ENCODE assay signal across 8 cellular contexts in the genomic region with DNA sequence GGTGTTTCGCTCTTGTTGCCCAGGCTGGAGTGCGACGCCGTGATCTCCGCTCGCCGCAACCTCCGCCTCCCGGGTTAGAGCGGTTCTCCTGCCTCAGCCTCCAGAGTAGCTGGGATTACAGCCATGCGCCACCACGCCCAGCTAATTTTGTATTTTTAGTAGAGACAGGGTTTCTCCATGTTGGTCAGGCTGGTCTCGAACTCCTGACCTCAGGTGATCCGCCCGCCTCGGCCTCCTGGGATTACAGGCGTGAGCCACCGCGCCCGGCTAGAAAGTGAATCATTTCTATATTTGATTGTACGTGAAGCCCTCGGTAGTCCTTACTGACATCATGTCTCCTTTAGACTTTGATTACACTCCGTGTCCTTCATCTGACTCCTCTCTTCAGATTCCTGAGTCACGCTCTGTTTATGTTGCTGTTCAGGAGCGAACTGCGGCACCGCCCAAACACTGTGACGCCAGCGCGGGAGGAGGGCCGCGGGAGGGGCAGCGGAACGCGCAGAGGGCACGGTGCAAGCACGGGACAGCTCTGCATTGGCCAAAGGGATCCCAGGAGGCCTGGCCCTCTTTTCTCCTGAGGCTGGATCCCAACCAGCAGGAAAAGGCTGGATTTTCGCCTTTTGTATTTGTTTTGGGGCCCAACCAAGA. TPM values are rescaled to one million over a fixed set of nuclear protein-coding genes. Genes with fewer than 3 reads are reported as not detected.
A peak's percentile ranks its signal among the peaks of the same experiment; 100 is the strongest.
DNase-seq lines count a peak whose midpoint lies in the region; TF ChIP-seq lines count a peak whose summit lies in the region.

No MANE protein-coding gene starts in this region.

- H3K4me3 ChIP-seq in adipocyte (ENCODE audit: low read length): peak overlapping the region; percentile 99
- peak overlapping the region; percentile 75 for H3K4me3 ChIP-seq in suprapubic skin

- DNase-seq in DMS114 treated with DMSO at 0.1 percent for 48 hours (lab: John Stamatoyannopoulos, UW; ENCODE audit: unreplicated experiment) (peak; percentile 88), H9 (peak; percentile 98), NCI-H1092 treated with DMSO at 0.1 percent for 48 hours (lab: John Stamatoyannopoulos, UW) (peak; percentile 65), T follicular helper cell (ENCODE audit: low read depth) (peak; percentile 84), adipocyte (ENCODE audit: low read depth) (peak; percentile 99), head of caudate nucleus (peak; percentile 89 to 97 (median 95)), occipital lobe (lab: John Stamatoyannopoulos, UW) (peak; percentile 93), suprapubic skin (ENCODE audit: low spot score in 2 of 2) (peak; percentile 98 to 99)

- no peak for TF ChIP-seq CTCF in H9 (conservative IDR thresholded peaks at IDR 0.05)
- no peak for TF ChIP-seq CTCF in suprapubic skin (IDR thresholded peaks at IDR 0.05)

- H3K4me2 ChIP-seq in H9 (ENCODE audit: insufficient read depth, insufficient read length, low read length): peak overlapping the region; percentile 90

- no peak overlapping the region for H4K5ac ChIP-seq in H9 (ENCODE audit: insufficient read length, low read depth, low read length)

- peaks cover 8% of the 10 kb centered on the region for H3K79me1 ChIP-seq in H9 (ENCODE audit: insufficient read depth, low read depth, low read length, poor library complexity, severe bottlenecking)

- H3K36me3 Mint-ChIP-seq in H9 (ENCODE audit: insufficient read depth in 1 of 3, low read depth in 3 of 3): no peaks in the 10 kb centered on the region; a peak in 1 of 7 replicates

- no peak for TF ChIP-seq POLR2A in suprapubic skin (IDR thresholded peaks at IDR 0.05)

- no peak overlapping the region for H3K23ac ChIP-seq in H9 (ENCODE audit: insufficient read length, low read depth, low read length)

- peaks cover 3% of the 10 kb centered on the region; the same call in 1 of the 2 replicates for H3K79me2 ChIP-seq in H9 (ENCODE audit: insufficient read depth, low read length)

- no peak overlapping the region for H3K4ac ChIP-seq in H9 (ENCODE audit: low read depth, low read length)

- H3K36me3 ChIP-seq in adipocyte (ENCODE audit: control insufficient read depth, insufficient read depth, low read length, severe bottlenecking) (no peaks in the 10 kb centered on the region), suprapubic skin (no peaks in the 10 kb centered on the region)

- no peak overlapping the region for H2AK5ac ChIP-seq in H9 (ENCODE audit: insufficient read length, low read length)

- no peak overlapping the region for H2AFZ ChIP-seq in H9 (ENCODE audit: low read length)

- H3K9me3 Mint-ChIP-seq in H9: no peaks in the 10 kb centered on the region; a peak in 1 of 5 replicates

- no peak overlapping the region for H2BK15ac ChIP-seq in H9 (ENCODE audit: low read depth, low read length)

- H3K23me2 ChIP-seq in H9 (ENCODE audit: insufficient read length, low read depth, low read length, poor library complexity, severe bottlenecking): peaks cover 12% of the 10 kb centered on the region

- H3K4me3 Mint-ChIP-seq in H9: peak overlapping the region; percentile 96 to 99

- no peak overlapping the region for H4K91ac ChIP-seq in H9 (ENCODE audit: insufficient read length, low read depth, low read length)

- TF ChIP-seq EP300 in suprapubic skin (IDR thresholded peaks at IDR 0.05): peak; percentile 93

- no peak overlapping the region for H2BK12ac ChIP-seq in H9 (ENCODE audit: insufficient read length, low read depth, low read length)

- H3K27me3 Mint-ChIP-seq in H9 (ENCODE audit: low read depth): no peaks in the 10 kb centered on the region

- H4K20me1 ChIP-seq in H9 (ENCODE audit: control insufficient read depth, insufficient read depth, insufficient read length): peaks cover 3% of the 10 kb centered on the region

- no peak overlapping the region for H2BK5ac ChIP-seq in H9 (ENCODE audit: insufficient read length, low read length)

- H3K27ac ChIP-seq in H9 (ENCODE audit: insufficient read length, low read depth, low read length) (peak overlapping the region; percentile 29), suprapubic skin (peak overlapping the region; percentile 99)

- intact Hi-C loops in head of caudate nucleus (cut with DNase I): no loop called here

- H3K56ac ChIP-seq in H9 (ENCODE audit: insufficient read length, low read depth, low read length): no peak overlapping the region

- H3K14ac ChIP-seq in H9 (ENCODE audit: insufficient read depth, low read length): no peak overlapping the region

- no peak overlapping the region for H3K9ac ChIP-seq in H9 (ENCODE audit: extremely low read depth, insufficient read length, low read length)
- H3K9ac ChIP-seq in adipocyte (ENCODE audit: low read length): peak overlapping the region; percentile 97

- H2BK120ac ChIP-seq in H9 (ENCODE audit: low read depth, low read length, poor library complexity, severe bottlenecking): no peak overlapping the region

- H4K8ac ChIP-seq in H9 (replicated peaks; ENCODE audit: insufficient read length, low read depth, low read length): no peak overlapping the region

- H3K18ac ChIP-seq in H9 (ENCODE audit: insufficient read length, low read depth, low read length): peak overlapping the region; percentile 43

- H3K9me3 ChIP-seq in H9 (ENCODE audit: control insufficient read depth, low read depth, low read length) (no peaks in the 10 kb centered on the region), adipocyte (ENCODE audit: control insufficient read depth, low read length) (no peaks in the 10 kb centered on the region), suprapubic skin (no peaks in the 10 kb centered on the region)

- WGBS in H9 (ENCODE audit: extremely low coverage, insufficient read length, low lambda C conversion rate): no CpG with 5 or more reads among the region's 38 CpGs
- 32% methylated on average over 38 of the region's 38 CpGs for WGBS in suprapubic skin

- H3K27me3 ChIP-seq in H9 (ENCODE audit: insufficient read depth, low read length) (no peaks in the 10 kb centered on the region), adipocyte (replicated peaks; ENCODE audit: control insufficient read depth, insufficient read depth, low read length) (no peaks in the 10 kb centered on the region), suprapubic skin (no peaks in the 10 kb centered on the region)

- peaks cover 6% of the 10 kb centered on the region for H3K4me1 ChIP-seq in H9 (ENCODE audit: insufficient read depth, low read length)
- peaks cover 16% of the 10 kb centered on the region for H3K4me1 ChIP-seq in adipocyte (ENCODE audit: control insufficient read depth, insufficient read depth, low read length)
- peaks cover 23% of the 10 kb centered on the region for H3K4me1 ChIP-seq in suprapubic skin

- H3K27ac Mint-ChIP-seq in H9: peak overlapping the region; percentile 93 to 99 (median 99)

- H3K4me1 Mint-ChIP-seq in H9: peaks cover 25 to 26% of the 10 kb centered on the region in 2 experiments

- H3T11ph ChIP-seq in H9 (ENCODE audit: low read length): no peak overlapping the region

- H2BK20ac ChIP-seq in H9 (ENCODE audit: low read depth, low read length, poor library complexity, severe bottlenecking): no peak overlapping the region

RNA-seq across cellular contexts. Expression of gene GABARAPL1, which starts 0.6 kb away (rescaled TPM):
- 53.4 and 55.6 TPM in 2 replicates for total RNA-seq in H9 (2021)
- 60.7 TPM for total RNA-seq in occipital lobe
- 10 to 100 TPM; 48.7 to 94.6 (median 81.1) TPM for total RNA-seq in suprapubic skin

RNA-seq across cellular contexts. Expression of gene TMEM52B, which starts 33.3 kb away (rescaled TPM):
- total RNA-seq in H9 (2021) (not detected in 2 replicates), occipital lobe (0.62 TPM), suprapubic skin (under 1 TPM in 1 of 4 donors, not detected in 3; 0.16 TPM)

RNA-seq across cellular contexts. Expression of gene OLR1, which starts 40.2 kb away (rescaled TPM):
- not detected in 2 replicates for total RNA-seq in H9 (2021)
- total RNA-seq in occipital lobe: 7.3 TPM
- not detected for total RNA-seq in suprapubic skin

Comparison
In these comparisons a context has a peak if more than half of its experiments do, and no peak if none do; other contexts are left out.
1. Peak in every context shown above with its lines: DNase-seq, H3K4me3 ChIP-seq and H3K27ac ChIP-seq.